In genomic region chr5:81361600-81361999, GRCh38 we compare ENCODE assay signal across 31 cellular contexts. TPM values are rescaled to one million over a fixed set of nuclear protein-coding genes. Genes with fewer than 3 reads are reported as not detected.
"Had no signal": no experiment of that assay in that cellular context is flagged by ENCODE, and none has a peak within 500 bp of the region (broad histone marks: within the 10 kb centered on the region; RNA-seq: fewer than 3 reads in every experiment).

No MANE protein-coding gene starts in this region.

- H3K27ac Mint-ChIP-seq: activated naive CD4-positive, alpha-beta T cell treated with anti-CD3 and anti-CD28 coated beads, Interleukin-2, amount 10 ng/mL, durations not matched to agents 7 days and 5 days; activated naive CD8-positive, alpha-beta T cell treated with anti-CD3 and anti-CD28 coated beads, Interleukin-2, amount 10 ng/mL, durations not matched to agents 7 days and 5 days; activated T-helper 1 cell treated with anti-CD3 and anti-CD28 coated beads, Interleukin-12 subunit alpha, Interleukin-12 subunit beta, Interleukin-2, Interleukin-4 antibody, amounts not matched to agents 30 ng/mL and 10 ng/mL and 1 ng/mL, durations not matched to agents 14 hours and 24 hours and 36 hours; brain; mesothelial cell of epicardium; naive B cell had no signal

- H3K9me3 Mint-ChIP-seq: activated naive CD4-positive, alpha-beta T cell treated with anti-CD3 and anti-CD28 coated beads, Interleukin-2, amount 10 ng/mL, durations not matched to agents 7 days and 5 days; activated naive CD8-positive, alpha-beta T cell treated with anti-CD3 and anti-CD28 coated beads, Interleukin-2, amount 10 ng/mL, durations not matched to agents 7 days and 5 days; activated T-helper 1 cell treated with anti-CD3 and anti-CD28 coated beads, Interleukin-12 subunit alpha, Interleukin-12 subunit beta, Interleukin-2, Interleukin-4 antibody, amounts not matched to agents 30 ng/mL and 10 ng/mL and 1 ng/mL, durations not matched to agents 14 hours and 24 hours and 36 hours; brain; mesothelial cell of epicardium; naive B cell had no signal

- H3K36me3 ChIP-seq: ascending aorta, cardiac muscle cell, colonic mucosa, gastrocnemius medialis, pancreas, prostate gland, uterus had no signal

- ATAC-seq: activated CD4-positive, CD25-positive, alpha-beta regulatory T cell treated with anti-CD3 and anti-CD28 coated beads, Interleukin-2, amount 50 U/mL, for 24 hours; gastrocnemius medialis; pancreas; stimulated activated naive CD8-positive, alpha-beta T cell treated with anti-CD3 and anti-CD28 coated beads, Interleukin-15, Interleukin-2, amounts not matched to agents 100 U/mL and 50 U/mL, for 24 hours had no signal

- H3K4me3 ChIP-seq: ascending aorta, cardiac muscle cell, colonic mucosa, gastrocnemius medialis, pancreas, prostate gland, testis, uterus had no signal

- H3K4me1 ChIP-seq: ascending aorta, colonic mucosa, gastrocnemius medialis, prostate gland, testis, uterus had no signal

- H3K9me3 ChIP-seq: ascending aorta, colonic mucosa, gastrocnemius medialis, pancreas, prostate gland, testis, uterus had no signal

- H3K27me3 Mint-ChIP-seq: naive B cell had no signal

- H3K27ac ChIP-seq: ascending aorta, cardiac muscle cell, colonic mucosa, gastrocnemius medialis, pancreas, prostate gland, testis, uterus had no signal

- DNase-seq: activated CD4-positive, alpha-beta T cell treated with anti-CD3 and anti-CD28 coated beads for 48 hours; activated CD4-positive, alpha-beta T cell treated with anti-CD3 and anti-CD28 coated beads, Interleukin-2, amount 50 U/mL, for 48 hours; activated CD8-positive, alpha-beta memory T cell treated with anti-CD3 and anti-CD28 coated beads, Interleukin-2, amount 50 U/mL, for 4 hours; activated gamma-delta T cell; activated naive CD4-positive, alpha-beta T cell treated with anti-CD3 and anti-CD28 coated beads, Interleukin-2, amount 10 ng/mL, durations not matched to agents 7 days and 5 days; activated naive CD8-positive, alpha-beta T cell treated with anti-CD3 and anti-CD28 coated beads, Interleukin-2, amount 10 ng/mL, durations not matched to agents 7 days and 5 days; activated T-cell treated with anti-CD3 and anti-CD28 coated beads, Interleukin-2, amount 50 U/mL, for 1 hour; cerebellar nuclear complex; colonic mucosa; effector CD8-positive, alpha-beta T cell; erythroblast; gastrocnemius medialis; glutamatergic neuron; naive B cell; nucleus accumbens; pancreas; stimulated activated CD4-positive, alpha-beta T cell treated with anti-CD3 and anti-CD28 coated beads, Interleukin-4, amount 100 ng/mL, for 1 hour; stimulated activated naive CD8-positive, alpha-beta T cell treated with anti-CD3 and anti-CD28 coated beads, Interleukin-15, Interleukin-2, amounts not matched to agents 100 U/mL and 50 U/mL, for 24 hours; T-helper 2 cell; testis; trophoblast cell; uterus had no signal

- H3K27me3 ChIP-seq: ascending aorta, cardiac muscle cell, colonic mucosa, gastrocnemius medialis, pancreas, testis, uterus had no signal

- H3K4me3 Mint-ChIP-seq: activated naive CD4-positive, alpha-beta T cell treated with anti-CD3 and anti-CD28 coated beads, Interleukin-2, amount 10 ng/mL, durations not matched to agents 7 days and 5 days; activated naive CD8-positive, alpha-beta T cell treated with anti-CD3 and anti-CD28 coated beads, Interleukin-2, amount 10 ng/mL, durations not matched to agents 7 days and 5 days; activated T-helper 1 cell treated with anti-CD3 and anti-CD28 coated beads, Interleukin-12 subunit alpha, Interleukin-12 subunit beta, Interleukin-2, Interleukin-4 antibody, amounts not matched to agents 30 ng/mL and 10 ng/mL and 1 ng/mL, durations not matched to agents 14 hours and 24 hours and 36 hours; brain; mesothelial cell of epicardium had no signal

- H3K36me3 Mint-ChIP-seq: activated naive CD4-positive, alpha-beta T cell treated with anti-CD3 and anti-CD28 coated beads, Interleukin-2, amount 10 ng/mL, durations not matched to agents 7 days and 5 days; activated naive CD8-positive, alpha-beta T cell treated with anti-CD3 and anti-CD28 coated beads, Interleukin-2, amount 10 ng/mL, durations not matched to agents 7 days and 5 days; brain; mesothelial cell of epicardium; naive B cell had no signal

- H3K4me1 Mint-ChIP-seq: activated naive CD4-positive, alpha-beta T cell treated with anti-CD3 and anti-CD28 coated beads, Interleukin-2, amount 10 ng/mL, durations not matched to agents 7 days and 5 days; brain; naive B cell had no signal

RNA-seq across cellular contexts. Expression of gene ACOT12, which starts 32.3 kb away (rescaled TPM):
- total RNA-seq: activated CD8-positive, alpha-beta memory T cell treated with anti-CD3 and anti-CD28 coated beads for 36 hours; activated naive CD8-positive, alpha-beta T cell treated with anti-CD3 and anti-CD28 coated beads, Interleukin-2, amount 10 ng/mL, durations not matched to agents 7 days and 5 days; activated T-helper 1 cell treated with anti-CD3 and anti-CD28 coated beads, Interleukin-12 subunit alpha, Interleukin-12 subunit beta, Interleukin-2, Interleukin-4 antibody, amounts not matched to agents 30 ng/mL and 10 ng/mL and 1 ng/mL, durations not matched to agents 14 hours and 24 hours and 36 hours; ascending aorta; cardiac muscle cell; colonic mucosa; dermis microvascular lymphatic vessel endothelial cell; mesothelial cell of epicardium had no signal
- polyA plus RNA-seq: cardiac muscle cell had no signal
